8 cellular contexts compared by ENCODE assay signal in the genomic region with DNA sequence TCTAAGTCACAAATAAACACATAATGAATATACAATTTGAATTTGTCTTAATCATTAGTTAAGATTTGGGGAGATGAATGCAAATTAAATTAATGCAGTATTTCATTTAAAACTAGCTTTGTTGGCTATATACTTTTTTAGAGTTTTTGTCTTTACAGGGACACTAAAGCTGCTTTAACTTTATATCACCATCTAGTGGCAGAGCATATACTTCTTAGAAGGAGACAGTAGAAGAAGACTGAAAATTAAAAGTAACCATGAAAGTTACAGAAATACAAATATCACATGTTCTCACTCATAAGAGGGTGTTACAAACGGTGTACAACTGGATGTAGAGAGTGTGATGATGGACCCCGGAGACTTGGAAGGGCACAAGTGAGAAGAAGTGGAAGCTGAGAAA.
DNase-seq lines count a peak whose midpoint lies in the region; ATAC-seq and TF ChIP-seq lines count a peak whose summit lies in the region.

No MANE protein-coding gene starts in this region.

- H3K36me3 ChIP-seq in kidney epithelial cell (ENCODE audit: control insufficient read depth, insufficient read depth, low read length): no peaks in the 10 kb centered on the region

- H3K27me3 ChIP-seq in kidney epithelial cell (ENCODE audit: control insufficient read depth, insufficient read depth, low read length): no peaks in the 10 kb centered on the region

- POLR2A ChIA-PET in GM10248 (lab: Yijun Ruan, JAX): no interaction called here

- CTCF ChIA-PET in GM10248 (lab: Yijun Ruan, JAX): interaction anchor here (0.9 to 3.2 kb wide), 10 partner anchors 10 to 376 kb away, joined by 3 to 39 read pairs (median 5); no protein-coding TSS in a partner anchor

- H3K4me3 ChIP-seq in kidney epithelial cell (ENCODE audit: low read depth, low read length): no peak overlapping the region

- DNase-seq in GM10248 (ENCODE audit: extremely low spot score): peak; percentile 14
- peak; percentile 54 for DNase-seq in RKO (ENCODE audit: low spot score)
- peak; percentile 4 for DNase-seq in kidney epithelial cell (ENCODE audit: low read depth)
- DNase-seq in central memory CD4-positive, alpha-beta T cell: no peak
- DNase-seq in activated CD4-positive, alpha-beta T cell treated with anti-CD3 and anti-CD28 coated beads for 48 hours: no peak
- no peak for DNase-seq in glomerular visceral epithelial cell (ENCODE audit: extremely low spot score)

- TF ChIP-seq CTCF in GM10248 (IDR thresholded peaks at IDR 0.05; ENCODE audit: control extremely low read depth, extremely low read depth, low read depth, missing control alignments) (peak; percentile 40), kidney epithelial cell (IDR thresholded peaks at IDR 0.05; ENCODE audit: insufficient read depth, low read length, poor library complexity, severe bottlenecking) (peak; percentile 57)

- ATAC-seq in HG03103 (IDR thresholded peaks at IDR 0.05; ENCODE audit: low read depth, unreplicated experiment) (peak; percentile 77), GM21367 (IDR thresholded peaks at IDR 0.05; ENCODE audit: unreplicated experiment) (no peak)

Comparison
In these comparisons a context has a peak if more than half of its experiments do, and no peak if none do; other contexts are left out.
1. DNase-seq: peak in GM10248 (single experiment), RKO (single experiment) and kidney epithelial cell (single experiment); none in central memory CD4-positive, alpha-beta T cell (single experiment), activated CD4-positive, alpha-beta T cell treated with anti-CD3 and anti-CD28 coated beads for 48 hours (single experiment) and glomerular visceral epithelial cell (single experiment).